In genomic region chr14:38944691-38945090, GRCh38 we compare ENCODE assay signal across 19 cellular contexts.
"Had no signal": no experiment of that assay in that cellular context is flagged by ENCODE, and none has a peak within 500 bp of the region (broad histone marks: within the 10 kb centered on the region; RNA-seq: fewer than 3 reads in every experiment).

No MANE protein-coding gene starts in this region.

- DNase-seq: activated B cell treated with CpG ODN at 0.5 μM for 24 hours; activated CD4-positive, alpha-beta T cell treated with anti-CD3 and anti-CD28 coated beads for 48 hours; activated CD8-positive, alpha-beta memory T cell treated with anti-CD3 and anti-CD28 coated beads, Interleukin-2, amount 50 U/mL, for 4 hours; activated CD8-positive, alpha-beta T cell treated with anti-CD3 and anti-CD28 coated beads, Interleukin-2, amount 10 ng/mL, durations not matched to agents 7 days and 5 days; activated gamma-delta T cell; activated T-cell treated with anti-CD3 and anti-CD28 coated beads, Interleukin-2, amount 50 U/mL, for 48 hours; amniotic stem cell; body of pancreas; foreskin fibroblast; heart left ventricle; sigmoid colon; spleen; stomach; SW 1271; tibial artery; uterus had no signal

- H3K9me3 Mint-ChIP-seq: activated B cell treated with CpG ODN at 0.5 μM for 24 hours had no signal

- ATAC-seq: activated CD8-positive, alpha-beta T cell treated with anti-CD3 and anti-CD28 coated beads, Interleukin-2, amount 10 ng/mL, durations not matched to agents 7 days and 5 days; body of pancreas; esophagus mucosa; heart left ventricle had no signal

- H3K36me3 Mint-ChIP-seq: activated naive CD8-positive, alpha-beta T cell had no signal

- H3K27ac Mint-ChIP-seq: activated B cell treated with CpG ODN at 0.5 μM for 24 hours; activated CD8-positive, alpha-beta T cell treated with anti-CD3 and anti-CD28 coated beads, Interleukin-2, amount 10 ng/mL, durations not matched to agents 7 days and 5 days; activated naive CD8-positive, alpha-beta T cell had no signal

- H3K27me3 Mint-ChIP-seq: activated B cell treated with CpG ODN at 0.5 μM for 24 hours had no signal

- H3K4me1 Mint-ChIP-seq: activated B cell treated with CpG ODN at 0.5 μM for 24 hours, neural crest cell had no signal

- H3K4me3 Mint-ChIP-seq: activated B cell treated with CpG ODN at 0.5 μM for 24 hours; activated CD8-positive, alpha-beta T cell treated with anti-CD3 and anti-CD28 coated beads, Interleukin-2, amount 10 ng/mL, durations not matched to agents 7 days and 5 days; activated naive CD8-positive, alpha-beta T cell; neural crest cell had no signal
